In genomic region chr18:51051105-51051712, GRCh38 we compare ENCODE assay signal across 7 cellular contexts. TPM values are rescaled to one million over a fixed set of nuclear protein-coding genes. Genes with fewer than 3 reads are reported as not detected.
DNase-seq lines count a peak whose midpoint lies in the region; ATAC-seq, FAIRE-seq and TF ChIP-seq lines count a peak whose summit lies in the region.

No MANE protein-coding gene starts in this region.

- no peaks in the 10 kb centered on the region for H3K9me2 ChIP-seq in PC-3 (replicated peaks; ENCODE audit: low read length)

- no peak for FAIRE-seq in HTR-8/SVneo (lab: Jason Lieb, UNC)

- no peak overlapping the region for H2AFZ ChIP-seq in PC-3 (ENCODE audit: low read length)

- no peaks in the 10 kb centered on the region for H4K20me1 ChIP-seq in PC-3 (ENCODE audit: low read length)

- H3K9me3 ChIP-seq in PC-3 (ENCODE audit: low read length), result no peaks in the 10 kb centered on the region

- DNase-seq in G401 (ENCODE audit: low spot score) (peak; percentile 77), GM20000 (ENCODE audit: low spot score) (no peak), HPDE6-E6E7 (ENCODE audit: extremely low spot score) (peak; percentile 21), PC-3 (peak; percentile 46), cerebellum (ENCODE audit: low spot score) (peak; percentile 45), lung microvascular endothelial cell (ENCODE audit: low read depth in 2 of 2) (peak; percentile 61 to 70), HTR-8/SVneo (ENCODE audit: insufficient read length, low spot score) (no peak)

- no peaks in the 10 kb centered on the region for H3K4me1 ChIP-seq in PC-3 (ENCODE audit: insufficient read depth, low read length)

- no peak overlapping the region for H3K9ac ChIP-seq in PC-3 (ENCODE audit: low read length)

- POLR2A ChIA-PET in PC-3 (lab: Charles Lee; ENCODE audit: unreplicated experiment), result no interaction called here

- TF ChIP-seq CTCF in GM20000 (IDR thresholded peaks at IDR 0.05; ENCODE audit: extremely low read depth, missing control alignments) (peak; percentile 56), PC-3 (conservative IDR thresholded peaks at IDR 0.05; ENCODE audit: low read depth, low read length) (peak; percentile 67)

- no TSS peak for BruUV-seq in PC-3 (replicated peaks; lab: Mats Ljungman, UMichigan)

- H3K27me3 ChIP-seq in PC-3 (ENCODE audit: low read length), result no peaks in the 10 kb centered on the region

- CTCF ChIA-PET in PC-3 (lab: Charles Lee), result no interaction called here

- H3K79me2 ChIP-seq in PC-3 (ENCODE audit: low read length), result peaks cover 2% of the 10 kb centered on the region; the same call in 1 of the 2 replicates

- no peaks in the 10 kb centered on the region; the same call in none of the 2 replicates for H3K36me3 ChIP-seq in PC-3 (ENCODE audit: low read depth, low read length)

- H3F3A ChIP-seq in PC-3 (ENCODE audit: low read length, unreplicated experiment), result no peaks in the 10 kb centered on the region

- no peak overlapping the region for H3K4me3 ChIP-seq in PC-3 (ENCODE audit: low read length)

- peak; percentile 75 for ATAC-seq in PC-3

- H3K4me2 ChIP-seq in PC-3 (ENCODE audit: low read length), result no peak overlapping the region

- intact Hi-C loops in PC-3 (cut with micrococcal nuclease), result loop anchor here (1.0 kb wide), 1 partner anchor 232 kb away; no protein-coding TSS in a partner anchor

- no peak overlapping the region for H3K27ac ChIP-seq in PC-3 (ENCODE audit: low read length)

- in situ Hi-C loops in G401 (cut with HindIII; ENCODE audit: low sequenced_read_pairs), result no loop called here

RNA-seq across cellular contexts. Expression of gene SMAD4, which starts 21.2 kb away (rescaled TPM):
- 47.2 and 120 TPM in 2 replicates for total RNA-seq in G401 (2014; rRNA removed; shearing (Covaris generic))
- total RNA-seq in PC-3 (2014; rRNA removed) (19.7 and 42.8 TPM in 2 replicates), cerebellum (94.7 TPM), lung microvascular endothelial cell (22.9 and 46.4 TPM in 2 replicates)

Comparison
In these comparisons a context has a peak if more than half of its experiments do, and no peak if none do; other contexts are left out.
1. DNase-seq: peak in G401 (single experiment), HPDE6-E6E7 (single experiment), PC-3 (single experiment), cerebellum (single experiment) and lung microvascular endothelial cell (2 of 2); none in GM20000 (single experiment) and HTR-8/SVneo (single experiment).